1 cellular context compared by ENCODE assay signal in the genomic region with DNA sequence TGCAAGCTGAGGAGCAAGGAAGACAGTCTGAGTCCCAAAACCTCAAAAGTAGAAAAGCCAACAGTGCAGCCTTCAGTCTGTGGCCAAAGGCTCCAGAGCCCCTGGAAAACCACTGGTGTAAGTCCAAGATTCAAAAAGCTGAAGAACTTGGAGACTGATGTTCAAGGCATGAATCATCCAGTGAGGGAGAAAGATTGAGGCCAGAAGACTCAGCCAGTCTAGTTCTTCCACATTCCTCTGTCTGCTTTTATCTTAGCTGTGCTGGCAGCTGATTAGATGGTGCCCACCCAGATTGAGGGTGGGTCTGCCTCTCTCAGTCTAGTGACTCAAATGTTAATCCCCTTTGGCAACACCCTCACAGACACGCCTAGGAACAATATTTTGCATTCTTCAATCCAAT.
TF ChIP-seq lines count a peak whose summit lies in the region.

No MANE protein-coding gene starts in this region.

TF ChIP-seq in GM23338, 12 proteins besides CTCF, POLR2A, EP300 and RAD21 (continued from another document):
- TF ChIP-seq, protein P1, sequence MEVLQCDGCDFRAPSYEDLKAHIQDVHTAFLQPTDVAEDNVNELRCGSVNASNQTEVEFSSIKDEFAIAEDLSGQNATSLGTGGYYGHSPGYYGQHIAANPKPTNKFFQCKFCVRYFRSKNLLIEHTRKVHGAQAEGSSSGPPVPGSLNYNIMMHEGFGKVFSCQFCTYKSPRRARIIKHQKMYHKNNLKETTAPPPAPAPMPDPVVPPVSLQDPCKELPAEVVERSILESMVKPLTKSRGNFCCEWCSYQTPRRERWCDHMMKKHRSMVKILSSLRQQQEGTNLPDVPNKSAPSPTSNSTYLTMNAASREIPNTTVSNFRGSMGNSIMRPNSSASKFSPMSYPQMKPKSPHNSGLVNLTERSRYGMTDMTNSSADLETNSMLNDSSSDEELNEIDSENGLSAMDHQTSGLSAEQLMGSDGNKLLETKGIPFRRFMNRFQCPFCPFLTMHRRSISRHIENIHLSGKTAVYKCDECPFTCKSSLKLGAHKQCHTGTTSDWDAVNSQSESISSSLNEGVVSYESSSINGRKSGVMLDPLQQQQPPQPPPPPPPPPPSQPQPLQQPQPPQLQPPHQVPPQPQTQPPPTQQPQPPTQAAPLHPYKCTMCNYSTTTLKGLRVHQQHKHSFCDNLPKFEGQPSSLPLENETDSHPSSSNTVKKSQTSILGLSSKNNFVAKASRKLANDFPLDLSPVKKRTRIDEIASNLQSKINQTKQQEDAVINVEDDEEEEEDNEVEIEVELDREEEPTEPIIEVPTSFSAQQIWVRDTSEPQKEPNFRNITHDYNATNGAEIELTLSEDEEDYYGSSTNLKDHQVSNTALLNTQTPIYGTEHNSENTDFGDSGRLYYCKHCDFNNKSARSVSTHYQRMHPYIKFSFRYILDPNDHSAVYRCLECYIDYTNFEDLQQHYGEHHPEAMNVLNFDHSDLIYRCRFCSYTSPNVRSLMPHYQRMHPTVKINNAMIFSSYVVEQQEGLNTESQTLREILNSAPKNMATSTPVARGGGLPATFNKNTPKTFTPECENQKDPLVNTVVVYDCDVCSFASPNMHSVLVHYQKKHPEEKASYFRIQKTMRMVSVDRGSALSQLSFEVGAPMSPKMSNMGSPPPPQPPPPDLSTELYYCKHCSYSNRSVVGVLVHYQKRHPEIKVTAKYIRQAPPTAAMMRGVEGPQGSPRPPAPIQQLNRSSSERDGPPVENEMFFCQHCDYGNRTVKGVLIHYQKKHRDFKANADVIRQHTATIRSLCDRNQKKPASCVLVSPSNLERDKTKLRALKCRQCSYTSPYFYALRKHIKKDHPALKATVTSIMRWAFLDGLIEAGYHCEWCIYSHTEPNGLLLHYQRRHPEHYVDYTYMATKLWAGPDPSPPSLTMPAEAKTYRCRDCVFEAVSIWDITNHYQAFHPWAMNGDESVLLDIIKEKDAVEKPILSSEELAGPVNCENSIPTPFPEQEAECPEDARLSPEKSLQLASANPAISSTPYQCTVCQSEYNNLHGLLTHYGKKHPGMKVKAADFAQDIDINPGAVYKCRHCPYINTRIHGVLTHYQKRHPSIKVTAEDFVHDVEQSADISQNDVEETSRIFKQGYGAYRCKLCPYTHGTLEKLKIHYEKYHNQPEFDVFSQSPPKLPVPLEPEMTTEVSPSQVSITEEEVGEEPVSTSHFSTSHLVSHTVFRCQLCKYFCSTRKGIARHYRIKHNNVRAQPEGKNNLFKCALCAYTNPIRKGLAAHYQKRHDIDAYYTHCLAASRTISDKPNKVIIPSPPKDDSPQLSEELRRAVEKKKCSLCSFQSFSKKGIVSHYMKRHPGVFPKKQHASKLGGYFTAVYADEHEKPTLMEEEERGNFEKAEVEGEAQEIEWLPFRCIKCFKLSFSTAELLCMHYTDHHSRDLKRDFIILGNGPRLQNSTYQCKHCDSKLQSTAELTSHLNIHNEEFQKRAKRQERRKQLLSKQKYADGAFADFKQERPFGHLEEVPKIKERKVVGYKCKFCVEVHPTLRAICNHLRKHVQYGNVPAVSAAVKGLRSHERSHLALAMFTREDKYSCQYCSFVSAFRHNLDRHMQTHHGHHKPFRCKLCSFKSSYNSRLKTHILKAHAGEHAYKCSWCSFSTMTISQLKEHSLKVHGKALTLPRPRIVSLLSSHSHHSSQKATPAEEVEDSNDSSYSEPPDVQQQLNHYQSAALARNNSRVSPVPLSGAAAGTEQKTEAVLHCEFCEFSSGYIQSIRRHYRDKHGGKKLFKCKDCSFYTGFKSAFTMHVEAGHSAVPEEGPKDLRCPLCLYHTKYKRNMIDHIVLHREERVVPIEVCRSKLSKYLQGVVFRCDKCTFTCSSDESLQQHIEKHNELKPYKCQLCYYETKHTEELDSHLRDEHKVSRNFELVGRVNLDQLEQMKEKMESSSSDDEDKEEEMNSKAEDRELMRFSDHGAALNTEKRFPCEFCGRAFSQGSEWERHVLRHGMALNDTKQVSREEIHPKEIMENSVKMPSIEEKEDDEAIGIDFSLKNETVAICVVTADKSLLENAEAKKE (CRISPR knock-in tag; IDR thresholded peaks at IDR 0.05): no peak
- TF ChIP-seq ZNF114 (CRISPR knock-in tag; IDR thresholded peaks at IDR 0.05) (no peak), NANOG (IDR thresholded peaks at IDR 0.05; ENCODE audit: borderline replicate concordance) (no peak), EZH2phosphoT487 (IDR thresholded peaks at IDR 0.05; ENCODE audit: unreplicated experiment) (no peak), POLR2AphosphoS5 (IDR thresholded peaks at IDR 0.05; ENCODE audit: low read depth) (no peak), ZNF331 (CRISPR knock-in tag; IDR thresholded peaks at IDR 0.05; ENCODE audit: low read depth) (no peak), STAT1 (IDR thresholded peaks at IDR 0.05; ENCODE audit: unreplicated experiment) (no peak), JUNB (IDR thresholded peaks at IDR 0.05; ENCODE audit: unreplicated experiment) (no peak), CREB1 (CRISPR knock-in tag; IDR thresholded peaks at IDR 0.05; ENCODE audit: low read depth) (no peak)
- TF ChIP-seq, protein P2, sequence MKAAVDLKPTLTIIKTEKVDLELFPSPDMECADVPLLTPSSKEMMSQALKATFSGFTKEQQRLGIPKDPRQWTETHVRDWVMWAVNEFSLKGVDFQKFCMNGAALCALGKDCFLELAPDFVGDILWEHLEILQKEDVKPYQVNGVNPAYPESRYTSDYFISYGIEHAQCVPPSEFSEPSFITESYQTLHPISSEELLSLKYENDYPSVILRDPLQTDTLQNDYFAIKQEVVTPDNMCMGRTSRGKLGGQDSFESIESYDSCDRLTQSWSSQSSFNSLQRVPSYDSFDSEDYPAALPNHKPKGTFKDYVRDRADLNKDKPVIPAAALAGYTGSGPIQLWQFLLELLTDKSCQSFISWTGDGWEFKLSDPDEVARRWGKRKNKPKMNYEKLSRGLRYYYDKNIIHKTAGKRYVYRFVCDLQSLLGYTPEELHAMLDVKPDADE (IDR thresholded peaks at IDR 0.05): no peak
- TF ChIP-seq, protein P3, sequence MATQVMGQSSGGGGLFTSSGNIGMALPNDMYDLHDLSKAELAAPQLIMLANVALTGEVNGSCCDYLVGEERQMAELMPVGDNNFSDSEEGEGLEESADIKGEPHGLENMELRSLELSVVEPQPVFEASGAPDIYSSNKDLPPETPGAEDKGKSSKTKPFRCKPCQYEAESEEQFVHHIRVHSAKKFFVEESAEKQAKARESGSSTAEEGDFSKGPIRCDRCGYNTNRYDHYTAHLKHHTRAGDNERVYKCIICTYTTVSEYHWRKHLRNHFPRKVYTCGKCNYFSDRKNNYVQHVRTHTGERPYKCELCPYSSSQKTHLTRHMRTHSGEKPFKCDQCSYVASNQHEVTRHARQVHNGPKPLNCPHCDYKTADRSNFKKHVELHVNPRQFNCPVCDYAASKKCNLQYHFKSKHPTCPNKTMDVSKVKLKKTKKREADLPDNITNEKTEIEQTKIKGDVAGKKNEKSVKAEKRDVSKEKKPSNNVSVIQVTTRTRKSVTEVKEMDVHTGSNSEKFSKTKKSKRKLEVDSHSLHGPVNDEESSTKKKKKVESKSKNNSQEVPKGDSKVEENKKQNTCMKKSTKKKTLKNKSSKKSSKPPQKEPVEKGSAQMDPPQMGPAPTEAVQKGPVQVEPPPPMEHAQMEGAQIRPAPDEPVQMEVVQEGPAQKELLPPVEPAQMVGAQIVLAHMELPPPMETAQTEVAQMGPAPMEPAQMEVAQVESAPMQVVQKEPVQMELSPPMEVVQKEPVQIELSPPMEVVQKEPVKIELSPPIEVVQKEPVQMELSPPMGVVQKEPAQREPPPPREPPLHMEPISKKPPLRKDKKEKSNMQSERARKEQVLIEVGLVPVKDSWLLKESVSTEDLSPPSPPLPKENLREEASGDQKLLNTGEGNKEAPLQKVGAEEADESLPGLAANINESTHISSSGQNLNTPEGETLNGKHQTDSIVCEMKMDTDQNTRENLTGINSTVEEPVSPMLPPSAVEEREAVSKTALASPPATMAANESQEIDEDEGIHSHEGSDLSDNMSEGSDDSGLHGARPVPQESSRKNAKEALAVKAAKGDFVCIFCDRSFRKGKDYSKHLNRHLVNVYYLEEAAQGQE (IDR thresholded peaks at IDR 0.05; ENCODE audit: unreplicated experiment): no peak
